16 cellular contexts compared by ENCODE assay signal in the genomic region with DNA sequence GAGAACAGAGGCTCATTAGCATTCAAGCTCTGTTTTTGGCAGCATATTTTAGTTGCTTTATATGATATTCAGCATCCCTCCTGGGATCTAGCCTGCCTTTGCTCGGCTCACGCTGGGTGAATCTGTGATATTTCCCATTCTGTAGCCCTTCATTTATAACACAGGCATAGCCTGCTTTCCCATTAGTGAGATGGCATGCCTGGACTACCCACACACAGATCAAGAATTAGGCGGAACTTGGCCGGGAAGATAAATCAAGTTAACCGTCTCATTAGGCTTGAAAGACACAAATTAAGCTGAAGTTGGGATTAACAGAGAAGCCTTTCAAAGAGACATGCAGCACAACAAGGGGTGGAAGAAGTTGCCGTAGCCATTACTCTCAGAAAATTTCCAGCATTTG. TPM values are rescaled to one million over a fixed set of nuclear protein-coding genes. Genes with fewer than 3 reads are reported as not detected.
DNase-seq lines count a peak whose midpoint lies in the region; TF ChIP-seq lines count a peak whose summit lies in the region.
"Had no signal": no experiment of that assay in that cellular context is flagged by ENCODE, and none has a peak within 500 bp of the region (broad histone marks: within the 10 kb centered on the region; RNA-seq: fewer than 3 reads in every experiment).

No MANE protein-coding gene starts in this region.

- intact Hi-C loops in A673 (cut with micrococcal nuclease; ENCODE audit: unreplicated experiment) (no loop called here), esophagus muscularis mucosa (cut with DNase I) (no loop called here)

- CTCF ChIA-PET in A673 (lab: Charles Lee), result no interaction called here

- no TSS peak for BruUV-seq in A673 (replicated peaks; lab: Mats Ljungman, UMichigan)

- no peaks in the 10 kb centered on the region for H3K36me3 ChIP-seq in A673 (ENCODE audit: insufficient read depth, low read length, poor library complexity, severe bottlenecking)
- peaks cover 0 to 9% (median 0%) of the 10 kb centered on the region in 4 donors for H3K36me3 ChIP-seq in esophagus muscularis mucosa

- TF ChIP-seq EP300 in esophagus muscularis mucosa (IDR thresholded peaks at IDR 0.05), result no peak

- H3K9me3 ChIP-seq in A673 (ENCODE audit: low read depth, low read length, poor library complexity, severe bottlenecking) (no peaks in the 10 kb centered on the region), esophagus muscularis mucosa (no peaks in the 10 kb centered on the region)

- peak; percentile 61 for DNase-seq in A673 (ENCODE audit: low spot score)
- DNase-seq in astrocyte of the hippocampus (ENCODE audit: low read depth, low spot score), result peak; percentile 7
- peak; percentile 21 for DNase-seq in medulla oblongata (ENCODE audit: extremely low spot score)
- DNase-seq in superior temporal gyrus (ENCODE audit: extremely low spot score), result peak; percentile 25
- DNase-seq in GM03348 (ENCODE audit: low spot score), result no peak
- DNase-seq in esophagus muscularis mucosa (ENCODE audit: extremely low spot score), result no peak
- no peak for DNase-seq in HUDEP-2 (lab: John Stamatoyannopoulos, UW; ENCODE audit: unreplicated experiment in 76 of 76)
- DNase-seq: 8988T; ACHN; Calu3; CD4-positive, alpha-beta T cell; DMS 273 treated with DMSO at 0.1 percent for 48 hours; GM23248 had no signal

- 88% methylated on average over 6 of the region's 6 CpGs for WGBS in esophagus muscularis mucosa

- no peak for TF ChIP-seq CTCF in A673 (conservative IDR thresholded peaks at IDR 0.05; ENCODE audit: low read depth, low read length)
- no peak for TF ChIP-seq CTCF in esophagus muscularis mucosa (IDR thresholded peaks at IDR 0.05)

- POLR2A ChIA-PET in A673 (lab: Charles Lee; ENCODE audit: low non-redundant PET), result no interaction called here

- H3K4me3 ChIP-seq in A673 (ENCODE audit: low read depth, low read length, poor library complexity, severe bottlenecking) (no peak overlapping the region), esophagus muscularis mucosa (no peak overlapping the region)
- H3K4me3 ChIP-seq: GM23248 had no signal

- H3K4me1 ChIP-seq in A673 (ENCODE audit: insufficient read depth, low read length, poor library complexity, severe bottlenecking) (no peaks in the 10 kb centered on the region), esophagus muscularis mucosa (no peaks in the 10 kb centered on the region)

- H3K27ac ChIP-seq in A673 (ENCODE audit: low read depth, low read length, poor library complexity, severe bottlenecking), result no peak overlapping the region
- H3K27ac ChIP-seq in esophagus muscularis mucosa (replicated peaks in 1 of 4), result no peak overlapping the region
- H3K27ac ChIP-seq: GM23248, HL-60 had no signal

- TF ChIP-seq POLR2A in esophagus muscularis mucosa (IDR thresholded peaks at IDR 0.05; ENCODE audit: low read depth), result no peak

- H3K27me3 ChIP-seq in A673 (replicated peaks; ENCODE audit: insufficient read depth, low read depth, low read length, poor library complexity), result peaks cover 2% of the 10 kb centered on the region
- H3K27me3 ChIP-seq in esophagus muscularis mucosa, result no peaks in the 10 kb centered on the region

RNA-seq across cellular contexts. Expression of gene CLEC19A, which starts 20.0 kb away (rescaled TPM):
- not detected in 2 replicates for total RNA-seq in A673 (2021)
- not detected for total RNA-seq in esophagus muscularis mucosa
- total RNA-seq: B cell; Calu3; CD4-positive, alpha-beta T cell; Daoy; GM23248 had no signal

Comparison
In these comparisons a context has a peak if more than half of its experiments do, and no peak if none do; other contexts are left out.
1. DNase-seq: peak in A673 (single experiment), astrocyte of the hippocampus (single experiment), medulla oblongata (single experiment) and superior temporal gyrus (single experiment); none in GM03348 (single experiment), esophagus muscularis mucosa (single experiment) and HUDEP-2 (0 of 76).